Comparison of ENCODE assay signal across 3 cellular contexts in the genomic region with DNA sequence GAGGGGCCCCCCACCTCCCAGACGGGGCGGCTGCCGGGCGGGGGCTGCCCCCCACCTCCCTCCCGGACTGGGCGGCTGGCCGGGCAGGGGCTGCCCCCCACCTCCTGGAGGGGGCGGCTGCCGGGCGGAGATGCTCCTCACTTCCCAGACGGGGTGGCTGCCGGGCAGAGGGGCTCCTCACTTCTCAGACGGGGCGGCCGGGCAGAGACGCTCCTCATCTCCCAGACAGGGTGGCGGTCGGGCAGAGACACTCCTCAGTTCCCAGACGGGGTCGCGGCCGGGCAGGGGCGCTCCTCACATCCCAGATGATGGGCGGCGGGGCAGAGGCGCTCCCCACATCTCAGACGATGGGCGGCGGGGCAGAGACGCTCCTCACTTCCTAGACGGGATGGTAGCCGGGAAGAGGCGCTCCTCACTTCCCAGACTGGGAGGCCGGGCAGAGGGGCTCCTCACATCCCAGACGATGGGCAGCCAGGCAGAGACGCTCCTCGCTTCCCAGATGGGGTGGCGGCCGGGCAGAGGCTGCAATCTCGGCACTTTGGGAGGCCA. TPM values are rescaled to one million over a fixed set of nuclear protein-coding genes. Genes with fewer than 3 reads are reported as not detected.
"Had no signal": no experiment of that assay in that cellular context is flagged by ENCODE, and none has a peak within 500 bp of the region (broad histone marks: within the 10 kb centered on the region; RNA-seq: fewer than 3 reads in every experiment).

No MANE protein-coding gene starts in this region.

RNA-seq across cellular contexts. Expression of gene ABCA10, which starts 32.4 kb away (rescaled TPM):
- total RNA-seq: smooth muscle cell had no signal
- polyA plus RNA-seq: naive thymus-derived CD4-positive, alpha-beta T cell; naive thymus-derived CD8-positive, alpha-beta T cell; smooth muscle cell had no signal

RNA-seq across cellular contexts. Expression of gene ABCA6, which starts 54.5 kb away (rescaled TPM):
- total RNA-seq: smooth muscle cell had no signal
- polyA plus RNA-seq: naive thymus-derived CD4-positive, alpha-beta T cell; smooth muscle cell had no signal
